ENCODE assay signal across 21 cellular contexts in genomic region chr2:217642944-217643343, GRCh38.
DNase-seq lines count a peak whose midpoint lies in the region; ATAC-seq, FAIRE-seq and TF ChIP-seq lines count a peak whose summit lies in the region.
"Had no signal": no experiment of that assay in that cellular context is flagged by ENCODE, and none has a peak within 500 bp of the region (broad histone marks: within the 10 kb centered on the region; RNA-seq: fewer than 3 reads in every experiment).

No MANE protein-coding gene starts in this region.

- H4K20me1 ChIP-seq in HepG2 (ENCODE audit: insufficient read depth, low read length) (no peaks in the 10 kb centered on the region), keratinocyte (ENCODE audit: control insufficient read depth, extremely low read depth, insufficient read depth, low read length) (no peaks in the 10 kb centered on the region)

- no peaks in the 10 kb centered on the region for H3K27me3 ChIP-seq in HepG2 (ENCODE audit: control insufficient read depth in 1 of 2, insufficient read depth in 2 of 2, low read length in 2 of 2)
- no peaks in the 10 kb centered on the region for H3K27me3 ChIP-seq in right lobe of liver
- peaks cover 6% of the 10 kb centered on the region for H3K27me3 ChIP-seq in keratinocyte (ENCODE audit: control insufficient read depth, extremely low read depth, insufficient read depth, low read length)
- H3K27me3 ChIP-seq in vagina: no peaks in the 10 kb centered on the region
- H3K27me3 ChIP-seq in ovary: no peaks in the 10 kb centered on the region
- H3K27me3 ChIP-seq: BE2C, Peyer's patch had no signal

- POLR2A ChIA-PET in HepG2 (lab: Yijun Ruan, JAX): no interaction called here

- H3K9me3 ChIP-seq in HepG2 (ENCODE audit: low read length) (no peaks in the 10 kb centered on the region), right lobe of liver (no peaks in the 10 kb centered on the region), keratinocyte (ENCODE audit: control insufficient read depth, low read depth, low read length) (no peaks in the 10 kb centered on the region), vagina (no peaks in the 10 kb centered on the region), ovary (no peaks in the 10 kb centered on the region)
- H3K9me3 ChIP-seq: BE2C, Peyer's patch had no signal

- no peak for FAIRE-seq in HepG2 (lab: Jason Lieb, UNC)
- peak; percentile 46 for FAIRE-seq in keratinocyte (lab: Jason Lieb, UNC)
- FAIRE-seq: G401.6, HTR-8/SVneo had no signal

- TF ChIP-seq EP300 in HepG2 (IDR thresholded peaks at IDR 0.05; ENCODE audit: low read depth in 2 of 2, low read length in 2 of 2) (no peak), HepG2 (CRISPR knock-in tag; IDR thresholded peaks at IDR 0.05; ENCODE audit: borderline replicate concordance) (no peak), ovary (IDR thresholded peaks at IDR 0.05) (no peak)

- H3K27ac ChIP-seq in HepG2 (ENCODE audit: extremely low read length, insufficient read depth, low read length) (no peak overlapping the region), right lobe of liver (no peak overlapping the region), epithelial cell of prostate (no peak overlapping the region), keratinocyte (ENCODE audit: control insufficient read depth, insufficient read depth, low read length) (no peak overlapping the region), vagina (peak overlapping the region; percentile 58), ovary (no peak overlapping the region)
- H3K27ac ChIP-seq: GM23248 had no signal

- no TSS peak for BruUV-seq in HepG2 (replicated peaks; lab: Mats Ljungman, UMichigan)

- 31% methylated on average over 6 of the region's 6 CpGs for WGBS in HepG2 (ENCODE audit: low lambda C conversion rate)
- 77% methylated on average over 6 of the region's 6 CpGs for WGBS in right lobe of liver (ENCODE audit: insufficient coverage, low coverage, low lambda C conversion rate, missing lambda C conversion rate)
- WGBS in ovary, 3 donors: 92 to 98% (median 95%) methylated on average over 6 of the region's 6 CpGs

- intact Hi-C loops in HepG2 (cut with micrococcal nuclease; ENCODE audit: unreplicated experiment): no loop called here
- intact Hi-C loops in right lobe of liver (cut with DNase I): no loop called here
- intact Hi-C loops in vagina (cut with DNase I): no loop called here
- intact Hi-C loops in ovary (cut with DNase I): loop anchor here in 1 of 4 donors (10.0 kb wide), 1 partner anchor 108 kb away; no protein-coding TSS in a partner anchor

- H3K79me2 ChIP-seq in HepG2 (ENCODE audit: insufficient read depth, low read length) (no peaks in the 10 kb centered on the region), keratinocyte (ENCODE audit: control insufficient read depth, insufficient read depth, low read length) (no peaks in the 10 kb centered on the region)

- H3K9ac ChIP-seq in HepG2 (ENCODE audit: insufficient read depth, low read depth, low read length) (no peak overlapping the region), keratinocyte (ENCODE audit: control insufficient read depth, extremely low read depth, insufficient read depth, low read length) (no peak overlapping the region)
- H3K9ac ChIP-seq: GM23248 had no signal

- H3K9me1 ChIP-seq in keratinocyte (ENCODE audit: control insufficient read depth, extremely low read depth, insufficient read depth, low read length): no peaks in the 10 kb centered on the region

- H3K4me1 ChIP-seq in HepG2 (ENCODE audit: insufficient read depth, low read length) (peaks cover 4% of the 10 kb centered on the region), right lobe of liver (no peaks in the 10 kb centered on the region), keratinocyte (ENCODE audit: control insufficient read depth, extremely low read depth, insufficient read depth, low read length) (peaks cover 3% of the 10 kb centered on the region), vagina (peaks cover 24% of the 10 kb centered on the region), ovary (ENCODE audit: insufficient read depth) (no peaks in the 10 kb centered on the region)
- H3K4me1 ChIP-seq: BE2C, Caco-2, Peyer's patch had no signal

- no peak for DNase-seq in HepG2 (ENCODE audit: low spot score)
- no peak for DNase-seq in right lobe of liver
- DNase-seq in epithelial cell of prostate (ENCODE audit: low read depth, low spot score): peak; percentile 5
- DNase-seq in keratinocyte (ENCODE audit: low read depth, low spot score): no peak
- no peak for DNase-seq in vagina (ENCODE audit: extremely low spot score in 2 of 2)
- no peak for DNase-seq in glomerular visceral epithelial cell (ENCODE audit: extremely low spot score)
- no peak for DNase-seq in ovary
- no peak for DNase-seq in NCI-H2107 treated with DMSO at 0.1 percent for 48 hours (lab: John Stamatoyannopoulos, UW; ENCODE audit: unreplicated experiment)
- DNase-seq: BE2C; Caco-2; CD4-positive, CD25-positive, alpha-beta regulatory T cell; GM23248; Kasumi-1; MM.1S; NCI-H1092 treated with DMSO at 0.1 percent for 48 hours; NCI-H2081; NK-92 treated with Interleukin-12 subunit alpha and Interleukin-12 subunit beta, amount 100 ng/mL, for 24 hours; Peyer's patch had no signal

- TF ChIP-seq CTCF in HepG2 (CRISPR knock-in tag; IDR thresholded peaks at IDR 0.05): no peak
- no peak for TF ChIP-seq CTCF in right lobe of liver (IDR thresholded peaks at IDR 0.05)
- no peak for TF ChIP-seq CTCF in keratinocyte (optimal IDR thresholded peaks at IDR 0.05 in 1 of 3, IDR thresholded peaks at IDR 0.05 in 1 of 3, conservative IDR thresholded peaks at IDR 0.05 in 1 of 3; ENCODE audit: extremely low read depth in 1 of 3, insufficient read depth in 2 of 3, low read length in 3 of 3)
- TF ChIP-seq CTCF in vagina (IDR thresholded peaks at IDR 0.05): no peak
- no peak for TF ChIP-seq CTCF in ovary (IDR thresholded peaks at IDR 0.05)

- TF ChIP-seq RAD21 in HepG2 (CRISPR knock-in tag; IDR thresholded peaks at IDR 0.05): no peak

- H3K36me3 ChIP-seq in HepG2 (replicated peaks in 1 of 2; ENCODE audit: control insufficient read depth in 1 of 2, insufficient read depth in 2 of 2, low read length in 2 of 2): no peaks in the 10 kb centered on the region
- no peaks in the 10 kb centered on the region for H3K36me3 ChIP-seq in right lobe of liver
- no peaks in the 10 kb centered on the region for H3K36me3 ChIP-seq in keratinocyte (ENCODE audit: control insufficient read depth in 2 of 2, extremely low read depth in 1 of 2, insufficient read depth in 2 of 2, low read length in 2 of 2)
- no peaks in the 10 kb centered on the region for H3K36me3 ChIP-seq in vagina
- no peaks in the 10 kb centered on the region for H3K36me3 ChIP-seq in ovary
- H3K36me3 ChIP-seq: BE2C, Peyer's patch had no signal

- H2AFZ ChIP-seq in HepG2 (ENCODE audit: low read length) (no peak overlapping the region), keratinocyte (ENCODE audit: control insufficient read depth, low read length) (no peak overlapping the region)
- H2AFZ ChIP-seq: GM23248 had no signal

- no peak for ATAC-seq in HepG2
- ATAC-seq in right lobe of liver: no peak
- ATAC-seq: HCT116 had no signal

- dilution Hi-C loops in keratinocyte (cut with MboI; ENCODE audit: extremely low pct_ligation_motif_present, low sequenced_read_pairs): no loop called here

- CTCF ChIA-PET in HepG2 (lab: Yijun Ruan, JAX; ENCODE audit: low intra/inter-chr PET ratio, low total read pairs): no interaction called here

- no peak overlapping the region for H3K4me3 ChIP-seq in HepG2 (replicated peaks in 1 of 3; ENCODE audit: insufficient read depth in 1 of 3, low read depth in 2 of 3, low read length in 3 of 3)
- H3K4me3 ChIP-seq in right lobe of liver: no peak overlapping the region
- no peak overlapping the region for H3K4me3 ChIP-seq in keratinocyte (ENCODE audit: control insufficient read depth in 2 of 3, extremely low read depth in 1 of 3, insufficient read depth in 2 of 3, low read depth in 1 of 3, low read length in 3 of 3)
- no peak overlapping the region for H3K4me3 ChIP-seq in vagina
- H3K4me3 ChIP-seq in ovary: no peak overlapping the region
- H3K4me3 ChIP-seq: GM23248, Peyer's patch had no signal

- TF ChIP-seq POLR2A in HepG2 (IDR thresholded peaks at IDR 0.05; ENCODE audit: insufficient read depth in 1 of 2, low read depth in 2 of 2, low read length in 2 of 2) (no peak), right lobe of liver (IDR thresholded peaks at IDR 0.05) (no peak), vagina (IDR thresholded peaks at IDR 0.05) (no peak), ovary (IDR thresholded peaks at IDR 0.05) (no peak)

- no peak overlapping the region for H3K4me2 ChIP-seq in HepG2 (ENCODE audit: low read depth, low read length)
- H3K4me2 ChIP-seq in keratinocyte (ENCODE audit: control insufficient read depth, extremely low read depth, insufficient read depth, low read depth, low read length): no peak overlapping the region

- in situ Hi-C loops in HepG2 (cut with HindIII; ENCODE audit: extremely low pct_ligation_motif_present, low pct_unique_long_range_greater_than_20kb): no loop called here

TF ChIP-seq in HepG2, 621 proteins besides CTCF, POLR2A, EP300 and RAD21 (continues in another document):
- TF ChIP-seq THAP8 (CRISPR knock-in tag; IDR thresholded peaks at IDR 0.05; ENCODE audit: borderline replicate concordance) (no peak), FOXO1 (CRISPR knock-in tag; IDR thresholded peaks at IDR 0.05) (no peak), NR2F2 (IDR thresholded peaks at IDR 0.05; ENCODE audit: borderline replicate concordance, low read depth) (no peak), POGK (CRISPR knock-in tag; conservative IDR thresholded peaks at IDR 0.05) (no peak), ZNF317 (CRISPR knock-in tag; IDR thresholded peaks at IDR 0.05) (0 out of 2 replicates have a peak, but pooled peaks have one; percentile 20), ZNF629 (CRISPR knock-in tag; conservative IDR thresholded peaks at IDR 0.05) (no peak), PAWR (CRISPR knock-in tag; IDR thresholded peaks at IDR 0.05; ENCODE audit: borderline replicate concordance) (no peak)
